In the genomic region with DNA sequence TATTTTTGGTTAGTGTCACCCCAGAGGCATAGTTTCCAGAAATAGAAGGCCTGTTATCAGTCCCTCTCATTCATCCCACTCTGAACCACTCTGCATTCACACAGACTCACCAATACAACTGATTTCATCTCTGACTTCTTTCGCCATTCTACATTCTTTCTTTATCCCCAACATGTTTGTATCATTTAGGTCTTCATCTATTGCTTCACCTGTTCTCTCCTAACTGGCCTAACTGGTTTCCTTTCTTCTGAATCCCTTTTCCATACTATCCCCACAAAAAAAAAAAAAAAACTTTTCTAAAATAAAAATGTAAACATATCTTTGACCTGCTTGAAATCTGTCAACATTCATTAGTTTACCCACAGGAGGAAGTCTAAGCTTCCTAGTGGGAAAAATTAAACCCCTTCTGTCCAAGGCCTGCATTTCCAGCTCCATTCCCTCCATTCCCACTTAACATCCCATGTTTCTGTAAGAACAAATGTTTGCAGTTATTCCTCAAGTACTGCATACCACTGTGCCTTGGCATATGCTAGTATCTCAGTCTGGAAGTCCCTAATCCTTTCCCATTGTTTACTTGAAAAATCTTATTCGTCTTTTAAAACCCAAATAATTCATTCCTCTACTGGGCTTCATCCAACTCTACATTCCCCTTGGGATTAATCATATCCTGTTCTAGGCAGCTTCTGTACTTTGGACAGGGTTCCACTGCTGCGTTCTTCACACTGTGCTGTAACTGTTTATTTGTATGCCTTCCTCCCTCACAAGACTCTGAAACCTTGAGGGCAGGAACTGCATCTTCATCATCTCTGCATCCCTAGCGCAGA, we compare ENCODE assay signal across 11 cellular contexts.
A peak's percentile ranks its signal among the peaks of the same experiment; 100 is the strongest.
DNase-seq lines count a peak whose midpoint lies in the region; ATAC-seq and TF ChIP-seq lines count a peak whose summit lies in the region.
"Had no signal": no experiment of that assay in that cellular context is flagged by ENCODE, and none has a peak within 500 bp of the region (broad histone marks: within the 10 kb centered on the region; RNA-seq: fewer than 3 reads in every experiment).

No MANE protein-coding gene starts in this region.

- CTCF ChIA-PET in WTC11 (lab: Charles Lee) = no interaction called here

- H3K9me3 Mint-ChIP-seq in WTC11 = no peaks in the 10 kb centered on the region
- no peaks in the 10 kb centered on the region for H3K9me3 Mint-ChIP-seq in activated naive CD8-positive, alpha-beta T cell treated with anti-CD3 and anti-CD28 coated beads for 36 hours
- H3K9me3 Mint-ChIP-seq in glutamatergic neuron (ENCODE audit: unreplicated experiment) = no peaks in the 10 kb centered on the region

- H3K27ac ChIP-seq in gastroesophageal sphincter = peak overlapping the region in 3 of 4 donors; percentile 8 to 41 (median 40)
- H3K27ac ChIP-seq: SK-N-MC had no signal

- POLR2A ChIA-PET in WTC11 (lab: Charles Lee) = no interaction called here

- H3K27me3 Mint-ChIP-seq in WTC11 (ENCODE audit: low read depth) (no peaks in the 10 kb centered on the region), glutamatergic neuron (ENCODE audit: unreplicated experiment) (no peaks in the 10 kb centered on the region)
- H3K27me3 Mint-ChIP-seq in activated naive CD8-positive, alpha-beta T cell treated with anti-CD3 and anti-CD28 coated beads for 36 hours = no peaks in the 10 kb centered on the region

- TF ChIP-seq EP300 in gastroesophageal sphincter (IDR thresholded peaks at IDR 0.05) = no peak

- H3K4me3 ChIP-seq in gastroesophageal sphincter (no peak overlapping the region), retinal pigment epithelial cell (ENCODE audit: low read length) (no peak overlapping the region)
- H3K4me3 ChIP-seq: SK-N-MC had no signal

- H3K4me1 Mint-ChIP-seq in WTC11 (peaks cover 36% of the 10 kb centered on the region), glutamatergic neuron (ENCODE audit: low read depth, unreplicated experiment) (peaks cover 3% of the 10 kb centered on the region)
- no peaks in the 10 kb centered on the region for H3K4me1 Mint-ChIP-seq in activated naive CD8-positive, alpha-beta T cell treated with anti-CD3 and anti-CD28 coated beads for 36 hours

- TF ChIP-seq CTCF in WTC11 (IDR thresholded peaks at IDR 0.05) (no peak), gastroesophageal sphincter (IDR thresholded peaks at IDR 0.05) (no peak), retinal pigment epithelial cell (conservative IDR thresholded peaks at IDR 0.05; ENCODE audit: low read depth, low read length) (no peak), glutamatergic neuron (IDR thresholded peaks at IDR 0.05; ENCODE audit: partially characterized antibody, unreplicated experiment) (no peak)

- no peak overlapping the region; the same call in 1 of the 2 replicates for H3K27ac Mint-ChIP-seq in WTC11
- H3K27ac Mint-ChIP-seq in activated naive CD8-positive, alpha-beta T cell treated with anti-CD3 and anti-CD28 coated beads for 36 hours = no peak overlapping the region
- no peak overlapping the region for H3K27ac Mint-ChIP-seq in glutamatergic neuron (ENCODE audit: unreplicated experiment)

- H3K36me3 Mint-ChIP-seq in WTC11 (peaks cover 3% of the 10 kb centered on the region), glutamatergic neuron (ENCODE audit: unreplicated experiment) (no peaks in the 10 kb centered on the region)
- H3K36me3 Mint-ChIP-seq in activated naive CD8-positive, alpha-beta T cell treated with anti-CD3 and anti-CD28 coated beads for 36 hours = no peaks in the 10 kb centered on the region

- ATAC-seq in WTC11 (no peak), gastroesophageal sphincter (peak; percentile 89), GM21367 (IDR thresholded peaks at IDR 0.05; ENCODE audit: unreplicated experiment) (no peak)

- no peaks in the 10 kb centered on the region for H3K27me3 ChIP-seq in gastroesophageal sphincter

- peaks cover 4 to 18% (median 4%) of the 10 kb centered on the region in 3 donors for H3K4me1 ChIP-seq in gastroesophageal sphincter

- WGBS in gastroesophageal sphincter (ENCODE audit: low coverage in 1 of 2), 2 donors = 23% methylated on average over 3 to 4 of the region's 4 CpGs

- no peaks in the 10 kb centered on the region for H3K36me3 ChIP-seq in gastroesophageal sphincter

- H3K4me3 Mint-ChIP-seq in WTC11 (no peak overlapping the region), glutamatergic neuron (ENCODE audit: unreplicated experiment) (no peak overlapping the region)
- H3K4me3 Mint-ChIP-seq in activated naive CD8-positive, alpha-beta T cell treated with anti-CD3 and anti-CD28 coated beads for 36 hours = no peak overlapping the region

- DNase-seq in GM04504 (ENCODE audit: low read depth) (peak; percentile 72), WTC11 (ENCODE audit: low spot score) (no peak), retinal pigment epithelial cell (ENCODE audit: low read depth) (peak; percentile 95), glutamatergic neuron (no peak)
- DNase-seq in activated naive CD8-positive, alpha-beta T cell treated with anti-CD3 and anti-CD28 coated beads for 36 hours = no peak
- DNase-seq in stimulated activated CD4-positive, alpha-beta T cell treated with anti-CD3 and anti-CD28 coated beads, Interleukin-2, amount 100 ng/mL, for 24 hours = no peak
- DNase-seq: erythroblast, NCI-H187 had no signal

- H3K9me3 ChIP-seq in gastroesophageal sphincter = no peaks in the 10 kb centered on the region

- TF ChIP-seq POLR2A in gastroesophageal sphincter (IDR thresholded peaks at IDR 0.05) = no peak

TF ChIP-seq in WTC11, 78 proteins besides CTCF, POLR2A, EP300 and RAD21:
- TF ChIP-seq FOXP4 (CRISPR knock-in tag; IDR thresholded peaks at IDR 0.05) (no peak), GABPB1 (CRISPR knock-in tag; IDR thresholded peaks at IDR 0.05) (0 out of 2 replicates have a peak, but pooled peaks have one; percentile 25)
- TF ChIP-seq, protein P1, sequence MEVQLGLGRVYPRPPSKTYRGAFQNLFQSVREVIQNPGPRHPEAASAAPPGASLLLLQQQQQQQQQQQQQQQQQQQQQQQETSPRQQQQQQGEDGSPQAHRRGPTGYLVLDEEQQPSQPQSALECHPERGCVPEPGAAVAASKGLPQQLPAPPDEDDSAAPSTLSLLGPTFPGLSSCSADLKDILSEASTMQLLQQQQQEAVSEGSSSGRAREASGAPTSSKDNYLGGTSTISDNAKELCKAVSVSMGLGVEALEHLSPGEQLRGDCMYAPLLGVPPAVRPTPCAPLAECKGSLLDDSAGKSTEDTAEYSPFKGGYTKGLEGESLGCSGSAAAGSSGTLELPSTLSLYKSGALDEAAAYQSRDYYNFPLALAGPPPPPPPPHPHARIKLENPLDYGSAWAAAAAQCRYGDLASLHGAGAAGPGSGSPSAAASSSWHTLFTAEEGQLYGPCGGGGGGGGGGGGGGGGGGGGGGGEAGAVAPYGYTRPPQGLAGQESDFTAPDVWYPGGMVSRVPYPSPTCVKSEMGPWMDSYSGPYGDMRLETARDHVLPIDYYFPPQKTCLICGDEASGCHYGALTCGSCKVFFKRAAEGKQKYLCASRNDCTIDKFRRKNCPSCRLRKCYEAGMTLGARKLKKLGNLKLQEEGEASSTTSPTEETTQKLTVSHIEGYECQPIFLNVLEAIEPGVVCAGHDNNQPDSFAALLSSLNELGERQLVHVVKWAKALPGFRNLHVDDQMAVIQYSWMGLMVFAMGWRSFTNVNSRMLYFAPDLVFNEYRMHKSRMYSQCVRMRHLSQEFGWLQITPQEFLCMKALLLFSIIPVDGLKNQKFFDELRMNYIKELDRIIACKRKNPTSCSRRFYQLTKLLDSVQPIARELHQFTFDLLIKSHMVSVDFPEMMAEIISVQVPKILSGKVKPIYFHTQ (CRISPR knock-in tag; IDR thresholded peaks at IDR 0.05) = no peak

Comparison
In these comparisons a context has a peak if more than half of its experiments do, and no peak if none do; other contexts are left out.
1. DNase-seq: peak in GM04504 (single experiment) and retinal pigment epithelial cell (single experiment); none in WTC11 (single experiment), activated naive CD8-positive, alpha-beta T cell treated with anti-CD3 and anti-CD28 coated beads for 36 hours (single experiment), stimulated activated CD4-positive, alpha-beta T cell treated with anti-CD3 and anti-CD28 coated beads, Interleukin-2, amount 100 ng/mL, for 24 hours (0 of 2) and glutamatergic neuron (single experiment).